Comparison of ENCODE assay signal across 8 cellular contexts in genomic region chr17:16215273-16215964, GRCh38. TPM values are rescaled to one million over a fixed set of nuclear protein-coding genes. Genes with fewer than 3 reads are reported as not detected.
A peak's percentile ranks its signal among the peaks of the same experiment; 100 is the strongest.
DNase-seq lines count a peak whose midpoint lies in the region; ATAC-seq, FAIRE-seq and TF ChIP-seq lines count a peak whose summit lies in the region.

Gene NCOR1, minus strand, starts transcription at chr17:16215534. Its CDS starts 20,965 bp downstream, at chr17:16194569.

- dilution Hi-C loops in keratinocyte (cut with MboI; ENCODE audit: extremely low pct_ligation_motif_present, low sequenced_read_pairs), result no loop called here

- peak within 1 kb of the TSS; percentile 92 for H3K9ac ChIP-seq in keratinocyte (ENCODE audit: control insufficient read depth, extremely low read depth, insufficient read depth, low read length)

- no peaks in the 10 kb centered on the region for H3K27me3 Mint-ChIP-seq in central memory CD8-positive, alpha-beta T cell

- H3K9me3 Mint-ChIP-seq in central memory CD8-positive, alpha-beta T cell, result no peaks in the 10 kb centered on the region

- no peak for FAIRE-seq in keratinocyte (lab: Jason Lieb, UNC)

- H3K4me3 Mint-ChIP-seq in central memory CD8-positive, alpha-beta T cell, result peak within 1 kb of the TSS; percentile 89

- H3K27ac ChIP-seq in keratinocyte (ENCODE audit: control insufficient read depth, insufficient read depth, low read length), result peak within 1 kb of the TSS; percentile 79

- peak within 1 kb of the TSS; percentile 51 for H2AFZ ChIP-seq in keratinocyte (ENCODE audit: control insufficient read depth, low read length)

- peaks cover 43% of the 10 kb centered on the region for H3K4me1 Mint-ChIP-seq in central memory CD8-positive, alpha-beta T cell

- H3K27me3 ChIP-seq in keratinocyte (ENCODE audit: control insufficient read depth, extremely low read depth, insufficient read depth, low read length), result no peaks in the 10 kb centered on the region

- no peaks in the 10 kb centered on the region for H3K36me3 ChIP-seq in keratinocyte (ENCODE audit: control insufficient read depth in 2 of 2, extremely low read depth in 1 of 2, insufficient read depth in 2 of 2, low read length in 2 of 2)

- peaks cover 15% of the 10 kb centered on the region for H3K36me3 Mint-ChIP-seq in central memory CD8-positive, alpha-beta T cell (ENCODE audit: insufficient read depth)

- peaks cover 80% of the 10 kb centered on the region for H3K79me2 ChIP-seq in keratinocyte (ENCODE audit: control insufficient read depth, insufficient read depth, low read length)

- H4K20me1 ChIP-seq in keratinocyte (ENCODE audit: control insufficient read depth, extremely low read depth, insufficient read depth, low read length), result no peaks in the 10 kb centered on the region

- ATAC-seq in GM19035 (IDR thresholded peaks at IDR 0.05; ENCODE audit: unreplicated experiment) (peak; percentile 64), HG03342 (IDR thresholded peaks at IDR 0.05; ENCODE audit: unreplicated experiment) (peak; percentile 74)
- peak; percentile 86 to 90 for ATAC-seq in activated CD4-positive, CD25-positive, alpha-beta regulatory T cell treated with anti-CD3 and anti-CD28 coated beads, Interleukin-2, amount 50 U/mL, for 24 hours
- peak; percentile 92 for ATAC-seq in central memory CD8-positive, alpha-beta T cell (replicated peaks; ENCODE audit: extremely low read depth, poor library complexity, severe bottlenecking)

- TF ChIP-seq CTCF in keratinocyte (optimal IDR thresholded peaks at IDR 0.05 in 1 of 3, IDR thresholded peaks at IDR 0.05 in 1 of 3, conservative IDR thresholded peaks at IDR 0.05 in 1 of 3; ENCODE audit: extremely low read depth in 1 of 3, insufficient read depth in 2 of 3, low read length in 3 of 3), result peak; percentile 11 to 47 (median 46)

- peak within 1 kb of the TSS; percentile 93 for H3K27ac Mint-ChIP-seq in central memory CD8-positive, alpha-beta T cell (ENCODE audit: low read depth)

- peak within 1 kb of the TSS; percentile 74 for H3K4me2 ChIP-seq in keratinocyte (ENCODE audit: control insufficient read depth, extremely low read depth, insufficient read depth, low read depth, low read length)

- no peaks in the 10 kb centered on the region for H3K9me1 ChIP-seq in keratinocyte (ENCODE audit: control insufficient read depth, extremely low read depth, insufficient read depth, low read length)

- no peaks in the 10 kb centered on the region for H3K9me3 ChIP-seq in keratinocyte (ENCODE audit: control insufficient read depth, low read depth, low read length)

- peak; percentile 39 to 54 for DNase-seq in AML-193 (lab: John Stamatoyannopoulos, UW)
- peak; percentile 65 for DNase-seq in NCI-H345 treated with DMSO at 0.1 percent for 48 hours (lab: John Stamatoyannopoulos, UW; ENCODE audit: unreplicated experiment)
- DNase-seq in central memory CD8-positive, alpha-beta T cell (ENCODE audit: low spot score in 2 of 2), result peak; percentile 69 to 76
- peak; percentile 64 for DNase-seq in keratinocyte (ENCODE audit: low read depth, low spot score)
- DNase-seq in stimulated activated CD4-positive, alpha-beta T cell treated with anti-CD3 and anti-CD28 coated beads, Interleukin-12 subunit alpha, Interleukin-12 subunit beta, amount 100 ng/mL, for 48 hours (ENCODE audit: low read depth in 2 of 3, low spot score in 1 of 3), result peak; percentile 73 to 91 (median 83)

- peak within 1 kb of the TSS; percentile 86 to 93 (median 89) for H3K4me3 ChIP-seq in keratinocyte (ENCODE audit: control insufficient read depth in 2 of 3, extremely low read depth in 1 of 3, insufficient read depth in 2 of 3, low read depth in 1 of 3, low read length in 3 of 3)

- H3K4me1 ChIP-seq in keratinocyte (ENCODE audit: control insufficient read depth, extremely low read depth, insufficient read depth, low read length), result no peaks in the 10 kb centered on the region

RNA-seq across cellular contexts. Expression of gene NCOR1, which starts in this region (rescaled TPM):
- 58.2 to 80.9 TPM (median 59.8 TPM) in 3 replicates for polyA plus RNA-seq in keratinocyte
- 109 TPM for polyA plus RNA-seq in keratinocyte (2011; ENCODE audit: low read depth)
- 46.0 and 53.2 TPM in 2 replicates for polyA plus RNA-seq in keratinocyte (2011; cell fraction: cytosol; rRNA removed)
- polyA plus RNA-seq in keratinocyte (2011; cell fraction: nucleus; rRNA removed), result 87.5 and 91.6 TPM in 2 replicates
- 44.2 and 49.1 TPM in 2 replicates for polyA plus RNA-seq in keratinocyte (2012; ENCODE audit: low replicate concordance)
- polyA minus RNA-seq in keratinocyte, result 160 to 225 TPM (median 176 TPM) in 3 replicates
- 59.1 TPM for polyA minus RNA-seq in keratinocyte (2011; cell fraction: cytosol; rRNA and poly(A)+ RNA removed)
- 93.4 and 211 TPM in 2 replicates for polyA minus RNA-seq in keratinocyte (2011; cell fraction: nucleus; rRNA and poly(A)+ RNA removed)

Comparison
In these comparisons a context has a peak if more than half of its experiments do, and no peak if none do; other contexts are left out.
1. Peak in every context shown above with its lines: DNase-seq, ATAC-seq, H3K4me3 ChIP-seq and H3K27ac ChIP-seq.